8 cellular contexts compared by ENCODE assay signal in genomic region chr5:139848508-139849100, GRCh38. TPM values are rescaled to one million over a fixed set of nuclear protein-coding genes. Genes with fewer than 3 reads are reported as not detected.
DNase-seq lines count a peak whose midpoint lies in the region; ATAC-seq lines count a peak whose summit lies in the region.

No MANE protein-coding gene starts in this region.

- H3K4me3 ChIP-seq in urinary bladder (ENCODE audit: low read depth, low read length), result peak overlapping the region; percentile 37

- H3K36me3 Mint-ChIP-seq in dendritic cell treated with granulocyte-macrophage colony-stimulating factor and Interleukin-4, amounts not matched to agents 40 ng/mL and 50 ng/mL, for 4 days (ENCODE audit: low read depth), result no peaks in the 10 kb centered on the region
- H3K36me3 Mint-ChIP-seq in naive thymus-derived CD8-positive, alpha-beta T cell, result no peaks in the 10 kb centered on the region

- no peaks in the 10 kb centered on the region for H3K36me3 ChIP-seq in urinary bladder (ENCODE audit: insufficient read depth)

- DNase-seq in SKM-1 treated with dmso at 0.1 percent for 144 hours (lab: John Stamatoyannopoulos, UW; ENCODE audit: unreplicated experiment) (peak; percentile 35), HUDEP-2 (lab: John Stamatoyannopoulos, UW; ENCODE audit: unreplicated experiment in 76 of 76) (no peak)
- DNase-seq in naive thymus-derived CD8-positive, alpha-beta T cell, result peak in 6 of 10 donors; percentile 18 to 71 (median 40)

- no peaks in the 10 kb centered on the region for H3K4me1 ChIP-seq in urinary bladder (ENCODE audit: insufficient read depth)

- no peaks in the 10 kb centered on the region for H3K9me3 Mint-ChIP-seq in dendritic cell treated with granulocyte-macrophage colony-stimulating factor and Interleukin-4, amounts not matched to agents 40 ng/mL and 50 ng/mL, for 4 days
- H3K9me3 Mint-ChIP-seq in naive thymus-derived CD8-positive, alpha-beta T cell, result no peaks in the 10 kb centered on the region

- intact Hi-C loops in dendritic cell treated with granulocyte-macrophage colony-stimulating factor and Interleukin-4, amounts not matched to agents 40 ng/mL and 50 ng/mL, for 4 days (cut with micrococcal nuclease), result no loop called here

- H3K4me1 Mint-ChIP-seq in dendritic cell treated with granulocyte-macrophage colony-stimulating factor and Interleukin-4, amounts not matched to agents 40 ng/mL and 50 ng/mL, for 4 days (ENCODE audit: low read depth), result peaks cover 5% of the 10 kb centered on the region
- H3K4me1 Mint-ChIP-seq in naive thymus-derived CD8-positive, alpha-beta T cell, result peaks cover 15 to 32% (median 19%) of the 10 kb centered on the region in 4 donors

- ATAC-seq in GM19467 (IDR thresholded peaks at IDR 0.05; ENCODE audit: unreplicated experiment) (peak; percentile 8), HG03097 (IDR thresholded peaks at IDR 0.05; ENCODE audit: low FRiP score, unreplicated experiment) (no peak), GM19455 (IDR thresholded peaks at IDR 0.05; ENCODE audit: unreplicated experiment) (no peak)
- ATAC-seq in naive thymus-derived CD8-positive, alpha-beta T cell, result peak in 1 of 2 donors; percentile 35

- H3K27me3 Mint-ChIP-seq in dendritic cell treated with granulocyte-macrophage colony-stimulating factor and Interleukin-4, amounts not matched to agents 40 ng/mL and 50 ng/mL, for 4 days, result peaks cover 58% of the 10 kb centered on the region
- peaks cover 0 to 22% (median 8%) of the 10 kb centered on the region in 5 donors for H3K27me3 Mint-ChIP-seq in naive thymus-derived CD8-positive, alpha-beta T cell

- WGBS in urinary bladder, result 33% methylated on average over 43 of the region's 43 CpGs

- peak overlapping the region; percentile 30 for H3K4me3 Mint-ChIP-seq in dendritic cell treated with granulocyte-macrophage colony-stimulating factor and Interleukin-4, amounts not matched to agents 40 ng/mL and 50 ng/mL, for 4 days
- H3K4me3 Mint-ChIP-seq in naive thymus-derived CD8-positive, alpha-beta T cell, result peak overlapping the region; percentile 55 to 88 (median 82)

- no peak overlapping the region for H3K27ac ChIP-seq in urinary bladder (ENCODE audit: low read depth)

- POLR2A ChIA-PET in naive thymus-derived CD8-positive, alpha-beta T cell (lab: Charles Lee), result interaction anchor here (0.6 to 1.1 kb wide), 3 partner anchors 15 to 122 kb away, joined by 3 read pairs; no protein-coding TSS in a partner anchor

- no peak overlapping the region for H3K27ac Mint-ChIP-seq in dendritic cell treated with granulocyte-macrophage colony-stimulating factor and Interleukin-4, amounts not matched to agents 40 ng/mL and 50 ng/mL, for 4 days
- peak overlapping the region; percentile 57 to 91 (median 82) for H3K27ac Mint-ChIP-seq in naive thymus-derived CD8-positive, alpha-beta T cell

RNA-seq across cellular contexts. Expression of gene PSD2, which starts 53.0 kb away (rescaled TPM):
- total RNA-seq in naive thymus-derived CD8-positive, alpha-beta T cell, result under 1 TPM; 0.08 to 0.19 TPM
- polyA plus RNA-seq in naive thymus-derived CD8-positive, alpha-beta T cell, result under 1 TPM in 1 of 3 donors, not detected in 2; 0.08 TPM
- total RNA-seq in urinary bladder, result 0.48 TPM
- polyA plus RNA-seq in urinary bladder, result 0.08 TPM

Comparison
In these comparisons a context has a peak if more than half of its experiments do, and no peak if none do; other contexts are left out.
1. DNase-seq: peak in SKM-1 treated with dmso at 0.1 percent for 144 hours (single experiment) and naive thymus-derived CD8-positive, alpha-beta T cell (6 of 10); none in HUDEP-2 (0 of 76).